Comparison of ENCODE assay signal across 19 cellular contexts in the genomic region with DNA sequence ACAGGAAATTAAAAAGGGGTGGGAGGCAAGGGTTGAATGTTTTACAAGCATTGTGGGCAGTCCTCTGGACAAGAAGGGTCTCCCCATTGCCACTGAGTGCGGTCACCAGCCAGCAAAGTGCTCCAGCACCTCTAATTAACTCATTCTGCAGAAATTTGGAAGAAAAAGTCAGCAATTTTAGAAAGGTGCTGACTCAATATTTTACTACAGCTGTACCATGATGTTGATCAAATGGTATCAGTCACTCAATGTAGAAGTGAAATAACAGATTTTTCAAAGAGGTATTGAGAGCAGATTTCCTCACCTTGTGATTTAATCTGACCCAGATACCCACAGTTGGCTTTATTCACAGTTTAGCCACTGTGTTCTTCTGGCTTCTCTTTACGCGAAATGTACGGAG.
DNase-seq lines count a peak whose midpoint lies in the region; ATAC-seq, FAIRE-seq and TF ChIP-seq lines count a peak whose summit lies in the region.
"Had no signal": no experiment of that assay in that cellular context is flagged by ENCODE, and none has a peak within 500 bp of the region (broad histone marks: within the 10 kb centered on the region; RNA-seq: fewer than 3 reads in every experiment).

No MANE protein-coding gene starts in this region.

- H2BK15ac ChIP-seq in IMR-90 (ENCODE audit: low read depth, low read length) (no peak overlapping the region), H1 (ENCODE audit: low read length) (no peak overlapping the region), neuronal stem cell (ENCODE audit: low read length) (no peak overlapping the region)

- H2AK9ac ChIP-seq in IMR-90 (replicated peaks; ENCODE audit: low read depth, low read length, poor library complexity), result no peak overlapping the region

- 0 out of 2 replicates have a peak overlapping the region, but pooled peaks have one; percentile 54 for H2BK12ac ChIP-seq in H1 (ENCODE audit: low read depth, low read length)
- H2BK12ac ChIP-seq in neuronal stem cell (ENCODE audit: low read length), result no peak overlapping the region

- H3K4me2 ChIP-seq in IMR-90 (ENCODE audit: low read depth, low read length) (no peak overlapping the region), H1 (ENCODE audit: insufficient read depth in 1 of 2, low read depth in 2 of 2, low read length in 2 of 2) (no peak overlapping the region), neuronal stem cell (ENCODE audit: insufficient read depth, low read length, poor library complexity, severe bottlenecking) (no peak overlapping the region)

- H3K9me3 ChIP-seq in IMR-90 (ENCODE audit: control insufficient read depth, insufficient read depth, low read length) (no peaks in the 10 kb centered on the region), H1 (ENCODE audit: insufficient read depth in 2 of 2, low read depth in 1 of 2, low read length in 1 of 2) (no peaks in the 10 kb centered on the region; a peak in 1 of 4 replicates), neuronal stem cell (replicated peaks in 1 of 2; ENCODE audit: control insufficient read depth in 2 of 2, insufficient read depth in 1 of 2, low read depth in 1 of 2, low read length in 2 of 2) (no peaks in the 10 kb centered on the region), Peyer's patch (no peaks in the 10 kb centered on the region)
- H3K9me3 ChIP-seq: Caco-2 had no signal

- H3K4me3 ChIP-seq in IMR-90 (ENCODE audit: insufficient read depth, low read depth, low read length) (no peak overlapping the region), H1 (ENCODE audit: extremely low read depth in 1 of 4, insufficient read depth in 2 of 4, low read depth in 3 of 4, low read length in 4 of 4) (no peak overlapping the region), neuronal stem cell (ENCODE audit: low read length in 2 of 2) (no peak overlapping the region), Peyer's patch (no peak overlapping the region)

- intact Hi-C loops in IMR-90 (cut with micrococcal nuclease), result no loop called here

- dilution Hi-C loops in IMR-90 (cut with HindIII; ENCODE audit: low sequenced_read_pairs, unreplicated experiment), result no loop called here

- no peak overlapping the region for H2BK20ac ChIP-seq in IMR-90 (ENCODE audit: low read depth, low read length)
- H2BK20ac ChIP-seq in H1 (ENCODE audit: low read length), result no peak overlapping the region

- H3K4ac ChIP-seq in IMR-90 (ENCODE audit: low read depth, low read length), result no peak overlapping the region
- no peak overlapping the region for H3K4ac ChIP-seq in H1 (replicated peaks; ENCODE audit: insufficient read length, low read depth, low read length)
- H3K4ac ChIP-seq in neuronal stem cell (ENCODE audit: low read length), result no peak overlapping the region

- no peaks in the 10 kb centered on the region for H3K79me2 ChIP-seq in H1 (ENCODE audit: control insufficient read depth in 1 of 2, insufficient read depth in 2 of 2, low read length in 2 of 2)

- in situ Hi-C loops in IMR-90 (cut with MboI; ENCODE audit: low sequenced_read_pairs), result loop anchor here (10.0 kb wide), 1 partner anchor 1864 kb away; no protein-coding TSS in a partner anchor

- H4K20me1 ChIP-seq in IMR-90 (ENCODE audit: insufficient read depth, low read length) (no peaks in the 10 kb centered on the region), H1 (replicated peaks in 1 of 2; ENCODE audit: control insufficient read depth in 1 of 2, insufficient read depth in 2 of 2, low read length in 2 of 2) (no peaks in the 10 kb centered on the region)

- H3K9ac ChIP-seq in IMR-90 (ENCODE audit: low read depth, low read length) (no peak overlapping the region), H1 (replicated peaks in 1 of 4; ENCODE audit: extremely low read depth in 1 of 4, low read depth in 3 of 4, low read length in 3 of 4) (no peak overlapping the region), neuronal stem cell (ENCODE audit: low read depth, low read length, poor library complexity) (no peak overlapping the region)

- no peaks in the 10 kb centered on the region for H3K23me2 ChIP-seq in H1 (ENCODE audit: low read depth, low read length)

- TF ChIP-seq CTCF in IMR-90 (conservative IDR thresholded peaks at IDR 0.05; ENCODE audit: low read depth, low read length) (no peak), H1 (IDR thresholded peaks at IDR 0.05; ENCODE audit: control extremely low read depth in 1 of 3, insufficient read depth in 1 of 3, low read depth in 1 of 3, low read length in 3 of 3) (no peak), Peyer's patch (IDR thresholded peaks at IDR 0.05) (no peak)

- POLR2A ChIA-PET in IMR-90 (lab: Charles Lee; ENCODE audit: unreplicated experiment), result no interaction called here
- POLR2A ChIA-PET in H1 (lab: Charles Lee; ENCODE audit: partially characterized antibody), result no interaction called here

- no peak for ATAC-seq in IMR-90 (ENCODE audit: low read depth)

- no peak overlapping the region for H2BK120ac ChIP-seq in IMR-90 (ENCODE audit: low read depth, low read length)
- no peak overlapping the region for H2BK120ac ChIP-seq in H1 (replicated peaks; ENCODE audit: low read depth, low read length)
- no peak overlapping the region for H2BK120ac ChIP-seq in neuronal stem cell (ENCODE audit: low read depth, low read length)

- H3K18ac ChIP-seq in IMR-90 (ENCODE audit: low read depth, low read length), result no peak overlapping the region
- no peak overlapping the region for H3K18ac ChIP-seq in H1 (ENCODE audit: extremely low read depth, low read length)
- H3K18ac ChIP-seq in neuronal stem cell (ENCODE audit: low read length), result no peak overlapping the region

- no peak for TF ChIP-seq EP300 in H1 (IDR thresholded peaks at IDR 0.05; ENCODE audit: borderline replicate concordance in 1 of 2, low read depth in 2 of 2, low read length in 2 of 2)

- CTCF ChIA-PET in IMR-90 (lab: Yijun Ruan, JAX), result interaction anchor here (1.5 to 1.6 kb wide), 2 partner anchors 12 to 22 kb away, joined by 3 to 5 read pairs; no protein-coding TSS in a partner anchor
- CTCF ChIA-PET in H1 (lab: Charles Lee; ENCODE audit: partially characterized antibody), result interaction anchor here (1.0 to 2.3 kb wide), 5 partner anchors 9 to 127 kb away, joined by 3 to 12 read pairs (median 3); no protein-coding TSS in a partner anchor

- H3K4me1 ChIP-seq in IMR-90 (ENCODE audit: control insufficient read depth, insufficient read depth, low read length) (no peaks in the 10 kb centered on the region), H1 (replicated peaks in 1 of 4; ENCODE audit: control insufficient read depth in 3 of 4, insufficient read depth in 4 of 4, low read length in 3 of 4) (0 out of 7 replicates have a peak, but pooled peaks cover 0 to 3% (median 0%) of the 10 kb centered on the region in 4 experiments), neuronal stem cell (ENCODE audit: control insufficient read depth in 2 of 2, insufficient read depth in 1 of 2, low read depth in 1 of 2, low read length in 2 of 2) (no peaks in the 10 kb centered on the region), Peyer's patch (no peaks in the 10 kb centered on the region)
- H3K4me1 ChIP-seq: Caco-2 had no signal

- H2AK5ac ChIP-seq in IMR-90 (ENCODE audit: low read depth, low read length) (no peak overlapping the region), H1 (ENCODE audit: low read depth, low read length) (no peak overlapping the region), neuronal stem cell (ENCODE audit: low read depth, low read length) (no peak overlapping the region)

- peaks cover 1% of the 10 kb centered on the region; the same call in 1 of the 2 replicates for H3K27me3 ChIP-seq in IMR-90 (ENCODE audit: control insufficient read depth, insufficient read depth, low read length)
- no peaks in the 10 kb centered on the region for H3K27me3 ChIP-seq in H1 (replicated peaks in 1 of 4; ENCODE audit: control insufficient read depth in 3 of 4, extremely low read depth in 1 of 4, insufficient read depth in 3 of 4, low read length in 3 of 4)
- H3K27me3 ChIP-seq in neuronal stem cell (ENCODE audit: control insufficient read depth in 3 of 3, insufficient read depth in 3 of 3, low read depth in 1 of 3, low read length in 3 of 3), result no peaks in the 10 kb centered on the region
- H3K27me3 ChIP-seq in Peyer's patch, result no peaks in the 10 kb centered on the region

- TF ChIP-seq POLR2A in IMR-90 (IDR thresholded peaks at IDR 0.05; ENCODE audit: low read depth, low read length) (no peak), H1 (IDR thresholded peaks at IDR 0.05; ENCODE audit: control extremely low read depth in 1 of 2, low read depth in 2 of 2, low read length in 2 of 2) (no peak), Peyer's patch (IDR thresholded peaks at IDR 0.05) (no peak)

- 100% methylated on average over 3 of the region's 4 CpGs; no CpG with 5 or more reads in 1 of the 2 experiments for WGBS in IMR-90 (ENCODE audit: extremely low coverage in 2 of 2, insufficient read length in 1 of 2), 2 experiments
- WGBS in H1 (ENCODE audit: extremely low coverage in 1 of 2, insufficient coverage in 1 of 2, insufficient read length in 1 of 2, insufficient replicate concordance in 2 of 2, low coverage in 1 of 2, low lambda C conversion rate in 2 of 2, missing lambda C conversion rate in 1 of 2), 2 experiments, result 79% methylated on average over 4 of the region's 4 CpGs; no CpG with 5 or more reads in 1 of the 2 experiments
- WGBS in neuronal stem cell (ENCODE audit: extremely low coverage in 2 of 2, insufficient read length in 2 of 2, insufficient replicate concordance in 1 of 2), 2 donors, result no CpG with 5 or more reads among the region's 4 CpGs

- H4K91ac ChIP-seq in IMR-90 (ENCODE audit: insufficient read depth, low read depth, low read length) (no peak overlapping the region), H1 (replicated peaks; ENCODE audit: insufficient read length, low read length) (no peak overlapping the region), neuronal stem cell (ENCODE audit: low read depth, low read length, poor library complexity) (no peak overlapping the region)

- H3K36me3 ChIP-seq in IMR-90 (ENCODE audit: control insufficient read depth, insufficient read depth, low read length) (no peaks in the 10 kb centered on the region), H1 (ENCODE audit: control insufficient read depth in 2 of 4, insufficient read depth in 4 of 4, low read length in 3 of 4) (no peaks in the 10 kb centered on the region), neuronal stem cell (replicated peaks in 1 of 2; ENCODE audit: control insufficient read depth in 2 of 2, insufficient read depth in 2 of 2, low read length in 2 of 2) (no peaks in the 10 kb centered on the region), Peyer's patch (no peaks in the 10 kb centered on the region)

- H3K14ac ChIP-seq in IMR-90 (replicated peaks; ENCODE audit: low read depth, low read length), result no peak overlapping the region
- no peak overlapping the region for H3K14ac ChIP-seq in H1 (ENCODE audit: insufficient read length)
- no peak overlapping the region for H3K14ac ChIP-seq in neuronal stem cell (ENCODE audit: low read length)

- no peak for DNase-seq in IMR-90
- DNase-seq in H1 (ENCODE audit: low read depth in 1 of 2, low spot score in 2 of 2), result no peak
- DNase-seq in neuronal stem cell (ENCODE audit: low spot score), result no peak
- no peak for DNase-seq in NCI-H748 treated with DMSO at 0.1 percent for 48 hours (lab: John Stamatoyannopoulos, UW)
- no peak for DNase-seq in NCI-H82 (lab: John Stamatoyannopoulos, UW)
- DNase-seq in activated CD4-positive, alpha-beta T cell treated with anti-CD3 and anti-CD28 coated beads for 48 hours, result no peak
- DNase-seq in Peyer's patch, result no peak
- DNase-seq: AML-193; Caco-2; CD4-positive, alpha-beta T cell; HCEC 1CT had no signal

- FAIRE-seq in H1 (lab: Jason Lieb, UNC), result no peak
- FAIRE-seq: A204.1, D721Med, G401.6, GM12891, GM19239, H54 had no signal

- no peak for TF ChIP-seq RAD21 in IMR-90 (IDR thresholded peaks at IDR 0.05; ENCODE audit: low read length)
- no peak for TF ChIP-seq RAD21 in H1 (IDR thresholded peaks at IDR 0.05 in 1 of 2, conservative IDR thresholded peaks at IDR 0.05 in 1 of 2; ENCODE audit: low read depth in 2 of 2, low read length in 2 of 2)

- H4K5ac ChIP-seq in IMR-90 (ENCODE audit: low read depth, low read length), result no peak overlapping the region
- no peak overlapping the region for H4K5ac ChIP-seq in H1 (ENCODE audit: insufficient read length, low read depth, low read length)

- no peak overlapping the region for H3K27ac ChIP-seq in IMR-90 (ENCODE audit: insufficient read depth, low read length)
- H3K27ac ChIP-seq in H1 (ENCODE audit: low read depth, low read length), result no peak overlapping the region
- no peak overlapping the region for H3K27ac ChIP-seq in neuronal stem cell (replicated peaks; ENCODE audit: low read length)
- H3K27ac ChIP-seq in Peyer's patch, result no peak overlapping the region
- H3K27ac ChIP-seq: C4-2B, HL-60 had no signal

- no peak overlapping the region for H2BK5ac ChIP-seq in IMR-90 (ENCODE audit: low read depth, low read length, poor library complexity, severe bottlenecking)
- no peak overlapping the region for H2BK5ac ChIP-seq in H1 (ENCODE audit: low read depth, low read length)
- no peak overlapping the region for H2BK5ac ChIP-seq in neuronal stem cell (ENCODE audit: low read length)

- no TSS peak for BruUV-seq in IMR-90 (replicated peaks; lab: Mats Ljungman, UMichigan)

- H3K56ac ChIP-seq in IMR-90 (ENCODE audit: extremely low read depth, insufficient read depth, low read length), result no peak overlapping the region
- H3K56ac ChIP-seq in H1 (replicated peaks; ENCODE audit: insufficient read length, low read depth, low read length), result no peak overlapping the region

- H3K23ac ChIP-seq in IMR-90 (ENCODE audit: low read depth, low read length) (no peak overlapping the region), H1 (ENCODE audit: insufficient read length) (no peak overlapping the region), neuronal stem cell (ENCODE audit: low read depth, low read length, poor library complexity) (no peak overlapping the region)

- H3K9me1 ChIP-seq in IMR-90 (ENCODE audit: insufficient read depth, low read length), result no peaks in the 10 kb centered on the region

- H4K8ac ChIP-seq in IMR-90 (ENCODE audit: low read depth in 2 of 2, low read length in 2 of 2) (no peak overlapping the region), H1 (ENCODE audit: extremely low read depth, insufficient read depth, low read length) (no peak overlapping the region), neuronal stem cell (ENCODE audit: low read depth, low read length) (no peak overlapping the region)

- no peaks in the 10 kb centered on the region for H3K79me1 ChIP-seq in IMR-90 (ENCODE audit: low read depth in 1 of 2, low read length in 2 of 2)
- H3K79me1 ChIP-seq in H1 (ENCODE audit: low read depth, low read length), result no peaks in the 10 kb centered on the region
- H3K79me1 ChIP-seq in neuronal stem cell (ENCODE audit: low read depth, low read length), result no peaks in the 10 kb centered on the region

- H2AFZ ChIP-seq in IMR-90 (replicated peaks; ENCODE audit: low read length, poor library complexity), result no peak overlapping the region
- peak overlapping the region; percentile 42; the same call in 1 of the 2 replicates for H2AFZ ChIP-seq in H1 (ENCODE audit: low read length)
- H2AFZ ChIP-seq in neuronal stem cell (ENCODE audit: low read length), result peak overlapping the region; percentile 24
